Comparison of ENCODE assay signal across 1 cellular context in the genomic region with DNA sequence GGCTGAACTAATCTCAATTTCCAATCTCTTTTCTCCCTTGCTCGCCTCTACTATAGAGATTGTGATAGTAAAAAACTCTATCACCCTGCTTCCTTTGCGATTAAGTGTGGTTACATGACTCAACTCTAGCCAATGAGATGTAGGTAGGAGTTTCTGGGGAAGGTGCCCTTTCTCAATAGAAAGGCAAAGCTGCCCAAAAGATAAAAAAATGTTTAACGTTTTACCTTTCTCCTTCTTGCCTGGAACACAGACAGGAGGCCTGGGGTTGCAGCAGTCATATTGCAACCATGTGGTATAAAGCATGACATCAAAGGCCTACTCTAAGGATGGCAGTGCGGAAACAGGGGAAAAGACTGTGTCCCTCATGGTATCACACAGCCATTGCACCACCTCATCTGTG.
TF ChIP-seq lines count a peak whose summit lies in the region.

No MANE protein-coding gene starts in this region.

TF ChIP-seq in H1, 55 proteins besides CTCF, POLR2A, EP300 and RAD21 (continued from another document):
- TF ChIP-seq, protein P1, sequence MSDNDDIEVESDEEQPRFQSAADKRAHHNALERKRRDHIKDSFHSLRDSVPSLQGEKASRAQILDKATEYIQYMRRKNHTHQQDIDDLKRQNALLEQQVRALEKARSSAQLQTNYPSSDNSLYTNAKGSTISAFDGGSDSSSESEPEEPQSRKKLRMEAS (IDR thresholded peaks at IDR 0.05), result no peak
- TF ChIP-seq CHD1 (IDR thresholded peaks at IDR 0.05; ENCODE audit: low read depth, low read length) (no peak), RFX5 (IDR thresholded peaks at IDR 0.05; ENCODE audit: borderline replicate concordance, low read depth, low read length) (no peak), YY1 (IDR thresholded peaks at IDR 0.05; ENCODE audit: low read depth, low read length) (no peak), GABPA (IDR thresholded peaks at IDR 0.05; ENCODE audit: borderline replicate concordance, insufficient read depth, low read length) (no peak), CBX5 (IDR thresholded peaks at IDR 0.05; ENCODE audit: low read depth, low read length) (no peak), SRF (IDR thresholded peaks at IDR 0.05; ENCODE audit: low read depth, low read length) (no peak), PHF8 (conservative IDR thresholded peaks at IDR 0.05; ENCODE audit: low read depth, low read length) (no peak), MAFK (IDR thresholded peaks at IDR 0.05; ENCODE audit: low read depth, low read length) (no peak)
TF ChIP-seq in H1: peak in this region for 0.
